In the genomic region with DNA sequence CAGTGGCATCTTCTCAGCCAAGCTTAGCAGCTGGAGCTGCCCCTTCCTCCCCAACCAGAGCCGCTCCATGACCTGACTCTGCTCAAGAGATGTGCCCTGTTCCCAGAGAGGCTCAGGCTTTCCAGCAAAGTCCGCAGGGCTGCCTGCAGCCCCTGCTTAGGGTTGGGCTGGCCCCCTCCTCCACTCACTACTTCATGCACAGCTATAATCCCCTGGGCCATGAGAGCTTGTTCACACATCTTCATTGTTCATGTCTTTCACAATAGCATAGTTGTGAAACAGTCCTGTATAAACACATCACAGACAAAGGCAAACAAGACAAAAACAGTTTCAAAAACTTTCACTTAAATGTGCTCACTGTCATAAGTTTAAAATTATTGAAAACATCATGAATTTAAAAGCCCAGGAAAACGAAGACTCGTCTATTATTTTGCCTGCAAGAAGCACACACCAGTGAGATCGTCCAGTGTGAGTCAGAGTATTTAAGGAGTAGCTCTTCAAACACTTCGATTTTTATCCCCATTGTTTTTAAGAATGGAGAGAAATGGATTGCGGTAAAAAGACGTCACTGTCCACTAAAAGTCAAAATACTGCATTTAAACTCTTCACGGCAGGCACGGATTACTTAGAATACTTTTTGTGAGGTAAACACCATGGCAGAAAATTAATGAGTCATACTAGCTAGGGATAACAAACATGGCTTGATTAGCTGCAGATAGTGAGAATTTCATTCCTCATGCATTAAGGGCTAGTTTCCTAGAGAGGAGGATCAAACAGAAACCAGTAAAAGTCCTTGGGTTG, we compare ENCODE assay signal across 13 cellular contexts. TPM values are rescaled to one million over a fixed set of nuclear protein-coding genes. Genes with fewer than 3 reads are reported as not detected.
DNase-seq lines count a peak whose midpoint lies in the region; ATAC-seq, FAIRE-seq and TF ChIP-seq lines count a peak whose summit lies in the region.
"Had no signal": no experiment of that assay in that cellular context is flagged by ENCODE, and none has a peak within 500 bp of the region (broad histone marks: within the 10 kb centered on the region; RNA-seq: fewer than 3 reads in every experiment).

No MANE protein-coding gene starts in this region.

- H2AFZ ChIP-seq in PC-3 (ENCODE audit: low read length) (no peak overlapping the region), fibroblast of lung (ENCODE audit: low read length) (no peak overlapping the region)
- H2AFZ ChIP-seq: GM23338, parathyroid adenoma had no signal

- H3K9me2 ChIP-seq in PC-3 (replicated peaks; ENCODE audit: low read length), result no peaks in the 10 kb centered on the region

- intact Hi-C loops in PC-3 (cut with micrococcal nuclease), result no loop called here

- H3F3A ChIP-seq in PC-3 (ENCODE audit: low read length, unreplicated experiment), result no peaks in the 10 kb centered on the region

- H3K36me3 ChIP-seq in PC-3 (ENCODE audit: low read depth, low read length), result no peaks in the 10 kb centered on the region
- no peaks in the 10 kb centered on the region for H3K36me3 ChIP-seq in fibroblast of lung (ENCODE audit: control insufficient read depth, insufficient read depth, low read length)
- H3K36me3 ChIP-seq: breast epithelium had no signal

- ATAC-seq in PC-3 (0 out of 2 replicates have a peak, but pooled peaks have one; percentile 13), HG02588 (IDR thresholded peaks at IDR 0.05; ENCODE audit: unreplicated experiment) (no peak), GM21526 (IDR thresholded peaks at IDR 0.05; ENCODE audit: low FRiP score, unreplicated experiment) (no peak)
- ATAC-seq in stimulated activated naive CD8-positive, alpha-beta T cell treated with anti-CD3 and anti-CD28 coated beads, Interleukin-15, Interleukin-2, amounts not matched to agents 100 U/mL and 50 U/mL, for 24 hours, result no peak
- ATAC-seq: GM23338 had no signal

- CTCF ChIA-PET in PC-3 (lab: Charles Lee), result no interaction called here

- POLR2A ChIA-PET in PC-3 (lab: Charles Lee; ENCODE audit: unreplicated experiment), result no interaction called here

- H3K79me2 ChIP-seq in PC-3 (ENCODE audit: low read length) (no peaks in the 10 kb centered on the region), fibroblast of lung (ENCODE audit: control insufficient read depth, insufficient read depth, low read length) (no peaks in the 10 kb centered on the region)
- H3K79me2 ChIP-seq: parathyroid adenoma had no signal

- TF ChIP-seq CTCF in PC-3 (conservative IDR thresholded peaks at IDR 0.05; ENCODE audit: low read depth, low read length), result no peak
- TF ChIP-seq CTCF in fibroblast of lung (conservative IDR thresholded peaks at IDR 0.05 in 1 of 2, IDR thresholded peaks at IDR 0.05 in 1 of 2; ENCODE audit: low read depth in 1 of 2, low read length in 2 of 2), result no peak

- H3K27ac ChIP-seq in PC-3 (ENCODE audit: low read length) (no peak overlapping the region), fibroblast of lung (ENCODE audit: insufficient read depth, low read length) (peak overlapping the region; percentile 3)
- H3K27ac ChIP-seq: parathyroid adenoma had no signal

- DNase-seq in DMS153 (lab: John Stamatoyannopoulos, UW), result peak; percentile 44
- DNase-seq in PC-3, result peak; percentile 15
- peak; percentile 82 to 84 for DNase-seq in fibroblast of lung (ENCODE audit: low read depth in 2 of 2)
- DNase-seq in pons (ENCODE audit: low spot score), result peak; percentile 23
- no peak for DNase-seq in urothelium cell line (ENCODE audit: low spot score)
- DNase-seq in stimulated activated naive CD8-positive, alpha-beta T cell treated with anti-CD3 and anti-CD28 coated beads, Interleukin-15, Interleukin-2, amounts not matched to agents 100 U/mL and 50 U/mL, for 24 hours, result no peak
- DNase-seq: activated CD8-positive, alpha-beta memory T cell treated with anti-CD3 and anti-CD28 coated beads, Interleukin-2, amount 50 U/mL, for 4 hours; NCI-H2029 treated with DMSO at 0.1 percent for 48 hours had no signal

- no peak overlapping the region for H3K9ac ChIP-seq in PC-3 (ENCODE audit: low read length)
- H3K9ac ChIP-seq in fibroblast of lung (ENCODE audit: insufficient read depth, low read length), result no peak overlapping the region
- H3K9ac ChIP-seq: parathyroid adenoma had no signal

- H3K9me3 ChIP-seq in PC-3 (ENCODE audit: low read length) (no peaks in the 10 kb centered on the region), fibroblast of lung (ENCODE audit: control insufficient read depth, insufficient read depth, low read depth, low read length) (no peaks in the 10 kb centered on the region)
- H3K9me3 ChIP-seq: breast epithelium had no signal

- H3K4me1 ChIP-seq in PC-3 (ENCODE audit: insufficient read depth, low read length), result peaks cover 10% of the 10 kb centered on the region; the same call in 1 of the 2 replicates
- peaks cover 13% of the 10 kb centered on the region for H3K4me1 ChIP-seq in fibroblast of lung (ENCODE audit: control insufficient read depth, extremely low read depth, insufficient read depth, low read length)
- H3K4me1 ChIP-seq: breast epithelium, parathyroid adenoma had no signal

- H4K20me1 ChIP-seq in PC-3 (ENCODE audit: low read length), result no peaks in the 10 kb centered on the region
- no peaks in the 10 kb centered on the region for H4K20me1 ChIP-seq in fibroblast of lung (ENCODE audit: control insufficient read depth, extremely low read depth, insufficient read depth, low read length)

- no peaks in the 10 kb centered on the region for H3K27me3 ChIP-seq in PC-3 (ENCODE audit: low read length)
- H3K27me3 ChIP-seq in fibroblast of lung (ENCODE audit: control insufficient read depth, insufficient read depth, low read length), result no peaks in the 10 kb centered on the region
- H3K27me3 ChIP-seq: breast epithelium had no signal

- H3K4me3 ChIP-seq in PC-3 (ENCODE audit: low read length) (no peak overlapping the region), fibroblast of lung (replicated peaks in 1 of 4; ENCODE audit: control extremely low read depth in 1 of 4, insufficient read depth in 1 of 4, low read depth in 3 of 4, low read length in 4 of 4) (peak overlapping the region in 1 of 4 experiments; percentile 15)
- H3K4me3 ChIP-seq: GM23338 had no signal

- 0 out of 2 replicates have a peak overlapping the region, but pooled peaks have one; percentile 10 for H3K4me2 ChIP-seq in PC-3 (ENCODE audit: low read length)
- peak overlapping the region; percentile 65 for H3K4me2 ChIP-seq in fibroblast of lung (ENCODE audit: extremely low read depth, insufficient read depth, low read length)

- no peak for FAIRE-seq in urothelium cell line (lab: Jason Lieb, UNC)

- BruUV-seq in PC-3 (replicated peaks; lab: Mats Ljungman, UMichigan), result no TSS peak

RNA-seq across cellular contexts. Expression of gene S1PR3, which starts 40.7 kb away (rescaled TPM):
- 8.4 and 10.0 TPM in 2 replicates for total RNA-seq in PC-3 (2014; rRNA removed)
- total RNA-seq in fibroblast of lung, result 20.5 and 23.1 TPM in 2 replicates
- polyA plus RNA-seq in fibroblast of lung, result 23.8 and 29.9 TPM in 2 replicates
- 23.6 and 28.4 TPM in 2 replicates for polyA plus RNA-seq in fibroblast of lung (2012)
- 52.9 and 75.1 TPM in 2 replicates for polyA minus RNA-seq in fibroblast of lung (ENCODE audit: low replicate concordance)

Comparison
In these comparisons a context has a peak if more than half of its experiments do, and no peak if none do; other contexts are left out.
1. DNase-seq: peak in DMS153 (single experiment), PC-3 (single experiment), fibroblast of lung (2 of 2) and pons (single experiment); none in urothelium cell line (single experiment) and stimulated activated naive CD8-positive, alpha-beta T cell treated with anti-CD3 and anti-CD28 coated beads, Interleukin-15, Interleukin-2, amounts not matched to agents 100 U/mL and 50 U/mL, for 24 hours (single experiment).